In the genomic region with DNA sequence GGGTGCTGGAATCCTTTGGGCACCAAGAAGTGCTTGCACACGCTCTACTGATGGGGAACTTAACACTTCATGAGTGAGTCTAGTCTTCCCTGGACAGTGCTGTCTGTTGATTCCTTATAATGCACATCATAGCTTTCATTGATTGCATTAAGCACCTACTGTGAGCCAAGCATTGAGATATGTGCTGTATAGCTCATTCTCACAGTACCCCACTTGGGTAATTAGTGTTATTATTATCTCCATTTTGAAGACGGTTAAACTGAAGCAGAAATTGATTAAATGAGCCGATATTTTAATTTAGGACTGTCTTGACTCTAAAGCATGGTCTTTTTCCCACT, we compare ENCODE assay signal across 8 cellular contexts. TPM values are rescaled to one million over a fixed set of nuclear protein-coding genes. Genes with fewer than 3 reads are reported as not detected.
A peak's percentile ranks its signal among the peaks of the same experiment; 100 is the strongest.
DNase-seq lines count a peak whose midpoint lies in the region; ATAC-seq and TF ChIP-seq lines count a peak whose summit lies in the region.

No MANE protein-coding gene starts in this region.

- ATAC-seq in natural killer cell treated with Interleukin-12 subunit alpha and Interleukin-12 subunit beta and Interleukin-15 and Interleukin-18, amount 100 ng/mL, for 72 hours = no peak
- ATAC-seq in HG02970 (IDR thresholded peaks at IDR 0.05; ENCODE audit: low FRiP score, unreplicated experiment) = no peak

- no peak for DNase-seq in AG10803 (ENCODE audit: low read depth)
- DNase-seq in colonic mucosa = no peak
- DNase-seq in natural killer cell treated with Interleukin-12 subunit alpha and Interleukin-12 subunit beta and Interleukin-15 and Interleukin-18, amount 100 ng/mL, for 72 hours (ENCODE audit: low spot score) = no peak
- no peak for DNase-seq in DMS153 treated with DMSO at 0.1 percent for 48 hours (lab: John Stamatoyannopoulos, UW; ENCODE audit: unreplicated experiment)
- DNase-seq in NCI-H2081 treated with DMSO at 0.1 percent for 48 hours (lab: John Stamatoyannopoulos, UW) = no peak
- DNase-seq in NCI-H187 treated with DMSO at 0.1 percent for 48 hours (lab: John Stamatoyannopoulos, UW) = no peak

- H3K4me3 ChIP-seq in AG10803 (ENCODE audit: low read length) (peak overlapping the region; percentile 43), colonic mucosa (peak overlapping the region; percentile 82)

- H3K27ac ChIP-seq in KOPT-K1 (ENCODE audit: low read depth, low read length, poor library complexity, severe bottlenecking) (peak overlapping the region; percentile 38), colonic mucosa (peak overlapping the region; percentile 85)

- no peaks in the 10 kb centered on the region for H3K27me3 ChIP-seq in colonic mucosa

- peak overlapping the region; percentile 91 to 95 for H3K27ac Mint-ChIP-seq in natural killer cell treated with Interleukin-12 subunit alpha and Interleukin-12 subunit beta and Interleukin-15 and Interleukin-18, amount 100 ng/mL, for 72 hours

- no peaks in the 10 kb centered on the region for H3K9me3 Mint-ChIP-seq in natural killer cell treated with Interleukin-12 subunit alpha and Interleukin-12 subunit beta and Interleukin-15 and Interleukin-18, amount 100 ng/mL, for 72 hours

- no peaks in the 10 kb centered on the region for H3K27me3 Mint-ChIP-seq in natural killer cell treated with Interleukin-12 subunit alpha and Interleukin-12 subunit beta and Interleukin-15 and Interleukin-18, amount 100 ng/mL, for 72 hours

- peak overlapping the region; percentile 98 for H3K4me3 Mint-ChIP-seq in natural killer cell treated with Interleukin-12 subunit alpha and Interleukin-12 subunit beta and Interleukin-15 and Interleukin-18, amount 100 ng/mL, for 72 hours

- TF ChIP-seq CTCF in AG10803 (conservative IDR thresholded peaks at IDR 0.05; ENCODE audit: low read length) = no peak
- TF ChIP-seq CTCF in colonic mucosa (IDR thresholded peaks at IDR 0.05) = no peak

- intact Hi-C loops in colonic mucosa (cut with DNase I) = loop anchor here (5.0 kb wide), 1 partner anchor 58 kb away; a partner anchor contains a TSS

- peaks cover 33% of the 10 kb centered on the region for H3K36me3 ChIP-seq in KOPT-K1 (ENCODE audit: insufficient read depth, low read length)
- H3K36me3 ChIP-seq in colonic mucosa = peaks cover 4% of the 10 kb centered on the region

- no peaks in the 10 kb centered on the region for H3K9me3 ChIP-seq in KOPT-K1 (ENCODE audit: insufficient read depth, low read length, poor library complexity, severe bottlenecking)
- H3K9me3 ChIP-seq in colonic mucosa = no peaks in the 10 kb centered on the region

- H3K36me3 Mint-ChIP-seq in natural killer cell treated with Interleukin-12 subunit alpha and Interleukin-12 subunit beta and Interleukin-15 and Interleukin-18, amount 100 ng/mL, for 72 hours = peaks cover 5% of the 10 kb centered on the region

- no peak overlapping the region for H3K9ac ChIP-seq in colonic mucosa (ENCODE audit: low read depth in 2 of 2, low read length in 2 of 2)

- H3K4me1 Mint-ChIP-seq in natural killer cell treated with Interleukin-12 subunit alpha and Interleukin-12 subunit beta and Interleukin-15 and Interleukin-18, amount 100 ng/mL, for 72 hours (ENCODE audit: low read depth in 2 of 2) = peaks cover 19 to 23% of the 10 kb centered on the region in 2 donors

- H3K4me1 ChIP-seq in colonic mucosa = peaks cover 4% of the 10 kb centered on the region

RNA-seq across cellular contexts. Expression of a gene that starts 0.5 kb away (rescaled TPM):
- total RNA-seq in colonic mucosa = 10 to 100 TPM; 66.9 to 87.4 TPM
- 10 to 100 TPM; 30.6 to 41.7 TPM for total RNA-seq in natural killer cell treated with Interleukin-12 subunit alpha and Interleukin-12 subunit beta and Interleukin-15 and Interleukin-18, amount 100 ng/mL, for 72 hours

RNA-seq across cellular contexts. Expression of a gene that starts 57.8 kb away (rescaled TPM):
- total RNA-seq in colonic mucosa = 10 to 100 TPM in 1 of 2 donors, 1 to 10 TPM in 1; 8.1 to 10.2 TPM
- 1 to 10 TPM; 4.0 to 5.3 TPM for total RNA-seq in natural killer cell treated with Interleukin-12 subunit alpha and Interleukin-12 subunit beta and Interleukin-15 and Interleukin-18, amount 100 ng/mL, for 72 hours
